1 cellular context compared by ENCODE assay signal in the genomic region with DNA sequence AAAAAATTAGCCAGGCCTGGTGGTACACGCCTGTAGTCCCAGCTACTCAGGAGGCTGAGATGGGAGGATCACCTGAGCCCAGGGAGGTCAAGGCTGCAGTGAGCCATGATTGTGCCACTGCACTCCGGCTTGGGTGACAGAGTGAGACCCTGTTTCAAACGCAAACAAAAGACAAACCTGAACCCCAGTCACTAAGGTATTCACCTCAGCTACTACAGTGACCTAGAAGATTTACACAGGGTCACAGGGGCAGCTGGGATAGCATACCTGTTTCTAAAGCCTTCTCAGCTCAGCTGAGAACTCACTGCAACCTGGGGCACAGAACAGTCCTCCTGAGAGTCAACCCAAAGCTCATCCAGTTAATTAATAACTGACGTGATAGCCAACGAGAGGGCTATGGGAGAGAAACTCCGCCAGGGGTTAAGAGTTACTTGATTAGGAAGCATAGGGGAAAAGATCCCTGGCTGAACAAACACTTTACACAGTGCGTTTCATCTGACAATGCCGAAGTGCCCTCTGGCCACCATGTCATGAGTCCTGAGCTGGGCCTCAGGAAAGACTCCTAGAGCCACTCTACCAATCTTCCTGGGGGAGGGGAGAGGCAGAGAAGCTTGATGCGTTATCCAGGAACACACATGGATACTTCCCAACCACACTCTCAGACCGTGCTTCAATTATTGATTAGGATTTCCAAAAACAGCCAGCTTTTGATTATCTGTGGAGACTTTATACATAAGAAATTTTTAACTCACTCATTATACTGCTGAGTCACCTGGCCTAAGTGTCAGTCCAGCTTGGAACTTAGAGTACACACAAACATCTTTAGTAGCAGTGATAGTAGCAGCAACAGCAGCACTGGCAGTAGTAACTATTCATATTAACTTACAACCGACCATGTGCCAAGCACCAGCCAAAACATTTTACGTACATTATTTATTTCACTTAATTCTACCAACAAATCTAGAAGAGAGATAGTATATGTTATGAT.
TF ChIP-seq lines count a peak whose summit lies in the region.

No MANE protein-coding gene starts in this region.

TF ChIP-seq in HepG2, 621 proteins besides CTCF, POLR2A, EP300 and RAD21 (continued from another document and continues in another):
- TF ChIP-seq, protein P1, sequence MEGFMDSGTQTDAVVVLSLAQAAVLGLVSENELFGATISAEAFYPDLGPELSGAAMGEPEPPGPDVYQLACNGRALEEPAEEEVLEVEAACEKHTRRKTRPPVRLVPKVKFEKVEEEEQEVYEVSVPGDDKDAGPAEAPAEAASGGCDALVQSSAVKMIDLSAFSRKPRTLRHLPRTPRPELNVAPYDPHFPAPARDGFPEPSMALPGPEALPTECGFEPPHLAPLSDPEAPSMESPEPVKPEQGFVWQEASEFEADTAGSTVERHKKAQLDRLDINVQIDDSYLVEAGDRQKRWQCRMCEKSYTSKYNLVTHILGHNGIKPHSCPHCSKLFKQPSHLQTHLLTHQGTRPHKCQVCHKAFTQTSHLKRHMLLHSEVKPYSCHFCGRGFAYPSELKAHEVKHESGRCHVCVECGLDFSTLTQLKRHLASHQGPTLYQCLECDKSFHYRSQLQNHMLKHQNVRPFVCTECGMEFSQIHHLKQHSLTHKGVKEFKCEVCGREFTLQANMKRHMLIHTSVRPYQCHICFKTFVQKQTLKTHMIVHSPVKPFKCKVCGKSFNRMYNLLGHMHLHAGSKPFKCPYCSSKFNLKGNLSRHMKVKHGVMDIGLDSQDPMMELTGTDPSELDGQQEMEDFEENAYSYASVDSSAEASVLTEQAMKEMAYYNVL (CRISPR knock-in tag; IDR thresholded peaks at IDR 0.05; ENCODE audit: borderline replicate concordance), result 0 out of 2 replicates have a peak, but pooled peaks have one; percentile 21
- TF ChIP-seq CHD2 (IDR thresholded peaks at IDR 0.05; ENCODE audit: low read depth, low read length), result no peak
- TF ChIP-seq HCFC1 (IDR thresholded peaks at IDR 0.05; ENCODE audit: low read depth, low read length), result no peak
- TF ChIP-seq, protein P2, sequence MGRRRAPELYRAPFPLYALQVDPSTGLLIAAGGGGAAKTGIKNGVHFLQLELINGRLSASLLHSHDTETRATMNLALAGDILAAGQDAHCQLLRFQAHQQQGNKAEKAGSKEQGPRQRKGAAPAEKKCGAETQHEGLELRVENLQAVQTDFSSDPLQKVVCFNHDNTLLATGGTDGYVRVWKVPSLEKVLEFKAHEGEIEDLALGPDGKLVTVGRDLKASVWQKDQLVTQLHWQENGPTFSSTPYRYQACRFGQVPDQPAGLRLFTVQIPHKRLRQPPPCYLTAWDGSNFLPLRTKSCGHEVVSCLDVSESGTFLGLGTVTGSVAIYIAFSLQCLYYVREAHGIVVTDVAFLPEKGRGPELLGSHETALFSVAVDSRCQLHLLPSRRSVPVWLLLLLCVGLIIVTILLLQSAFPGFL (CRISPR knock-in tag; IDR thresholded peaks at IDR 0.05), result no peak
- no peak for TF ChIP-seq BHLHE40 (IDR thresholded peaks at IDR 0.05; ENCODE audit: low read length)
- TF ChIP-seq, protein P3, sequence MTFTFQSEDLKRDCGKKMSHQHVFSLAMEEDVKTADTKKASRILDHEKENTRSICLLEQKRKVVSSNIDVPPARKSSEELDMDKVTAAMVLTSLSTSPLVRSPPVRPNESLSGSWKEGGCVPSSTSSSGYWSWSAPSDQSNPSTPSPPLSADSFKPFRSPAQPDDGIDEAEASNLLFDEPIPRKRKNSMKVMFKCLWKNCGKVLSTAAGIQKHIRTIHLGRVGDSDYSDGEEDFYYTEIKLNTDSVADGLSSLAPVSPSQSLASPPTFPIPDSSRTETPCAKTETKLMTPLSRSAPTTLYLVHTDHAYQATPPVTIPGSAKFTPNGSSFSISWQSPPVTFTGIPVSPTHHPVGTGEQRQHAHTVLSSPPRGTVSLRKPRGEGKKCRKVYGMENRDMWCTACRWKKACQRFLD (CRISPR knock-in tag; IDR thresholded peaks at IDR 0.05; ENCODE audit: borderline replicate concordance), result no peak
- TF ChIP-seq ZNF143 (CRISPR knock-in tag; IDR thresholded peaks at IDR 0.05), result peak; percentile 67
- peak; percentile 80 for TF ChIP-seq ESRRA (CRISPR knock-in tag; IDR thresholded peaks at IDR 0.05; ENCODE audit: low read depth)
- TF ChIP-seq ZNF383 (CRISPR knock-in tag; IDR thresholded peaks at IDR 0.05; ENCODE audit: borderline replicate concordance), result no peak
- TF ChIP-seq CBX5 (CRISPR knock-in tag; IDR thresholded peaks at IDR 0.05; ENCODE audit: borderline replicate concordance), result peak; percentile 46; the same call in 1 of the 2 replicates
- TF ChIP-seq POLR2G (IDR thresholded peaks at IDR 0.05; ENCODE audit: low read depth, low read length), result peak; percentile 57
- TF ChIP-seq ZNF850 (CRISPR knock-in tag; conservative IDR thresholded peaks at IDR 0.05), result no peak
- TF ChIP-seq RBAK (CRISPR knock-in tag; IDR thresholded peaks at IDR 0.05), result no peak
- peak; percentile 16 for TF ChIP-seq MIER2 (CRISPR knock-in tag; IDR thresholded peaks at IDR 0.05)
- peak; percentile 77 for TF ChIP-seq HDAC1 (CRISPR knock-in tag; IDR thresholded peaks at IDR 0.05)
- TF ChIP-seq, protein P4, sequence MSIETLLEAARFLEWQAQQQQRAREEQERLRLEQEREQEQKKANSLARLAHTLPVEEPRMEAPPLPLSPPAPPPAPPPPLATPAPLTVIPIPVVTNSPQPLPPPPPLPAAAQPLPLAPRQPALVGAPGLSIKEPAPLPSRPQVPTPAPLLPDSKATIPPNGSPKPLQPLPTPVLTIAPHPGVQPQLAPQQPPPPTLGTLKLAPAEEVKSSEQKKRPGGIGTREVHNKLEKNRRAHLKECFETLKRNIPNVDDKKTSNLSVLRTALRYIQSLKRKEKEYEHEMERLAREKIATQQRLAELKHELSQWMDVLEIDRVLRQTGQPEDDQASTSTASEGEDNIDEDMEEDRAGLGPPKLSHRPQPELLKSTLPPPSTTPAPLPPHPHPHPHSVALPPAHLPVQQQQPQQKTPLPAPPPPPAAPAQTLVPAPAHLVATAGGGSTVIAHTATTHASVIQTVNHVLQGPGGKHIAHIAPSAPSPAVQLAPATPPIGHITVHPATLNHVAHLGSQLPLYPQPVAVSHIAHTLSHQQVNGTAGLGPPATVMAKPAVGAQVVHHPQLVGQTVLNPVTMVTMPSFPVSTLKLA (IDR thresholded peaks at IDR 0.05), result no peak
- TF ChIP-seq SMARCC2 (IDR thresholded peaks at IDR 0.05), result no peak
- no peak for TF ChIP-seq ZNF253 (CRISPR knock-in tag; IDR thresholded peaks at IDR 0.05; ENCODE audit: borderline replicate concordance)
- TF ChIP-seq ZFY (CRISPR knock-in tag; IDR thresholded peaks at IDR 0.05), result peak; percentile 53; the same call in 1 of the 2 replicates
- no peak for TF ChIP-seq ZFP37 (CRISPR knock-in tag; IDR thresholded peaks at IDR 0.05; ENCODE audit: borderline replicate concordance)
- TF ChIP-seq, protein P5, sequence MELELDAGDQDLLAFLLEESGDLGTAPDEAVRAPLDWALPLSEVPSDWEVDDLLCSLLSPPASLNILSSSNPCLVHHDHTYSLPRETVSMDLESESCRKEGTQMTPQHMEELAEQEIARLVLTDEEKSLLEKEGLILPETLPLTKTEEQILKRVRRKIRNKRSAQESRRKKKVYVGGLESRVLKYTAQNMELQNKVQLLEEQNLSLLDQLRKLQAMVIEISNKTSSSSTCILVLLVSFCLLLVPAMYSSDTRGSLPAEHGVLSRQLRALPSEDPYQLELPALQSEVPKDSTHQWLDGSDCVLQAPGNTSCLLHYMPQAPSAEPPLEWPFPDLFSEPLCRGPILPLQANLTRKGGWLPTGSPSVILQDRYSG (CRISPR knock-in tag; IDR thresholded peaks at IDR 0.05), result no peak
- peak; percentile 87 for TF ChIP-seq HDAC2 (CRISPR knock-in tag; IDR thresholded peaks at IDR 0.05)
- TF ChIP-seq RFX3 (CRISPR knock-in tag; IDR thresholded peaks at IDR 0.05), result no peak
- TF ChIP-seq, protein P6, sequence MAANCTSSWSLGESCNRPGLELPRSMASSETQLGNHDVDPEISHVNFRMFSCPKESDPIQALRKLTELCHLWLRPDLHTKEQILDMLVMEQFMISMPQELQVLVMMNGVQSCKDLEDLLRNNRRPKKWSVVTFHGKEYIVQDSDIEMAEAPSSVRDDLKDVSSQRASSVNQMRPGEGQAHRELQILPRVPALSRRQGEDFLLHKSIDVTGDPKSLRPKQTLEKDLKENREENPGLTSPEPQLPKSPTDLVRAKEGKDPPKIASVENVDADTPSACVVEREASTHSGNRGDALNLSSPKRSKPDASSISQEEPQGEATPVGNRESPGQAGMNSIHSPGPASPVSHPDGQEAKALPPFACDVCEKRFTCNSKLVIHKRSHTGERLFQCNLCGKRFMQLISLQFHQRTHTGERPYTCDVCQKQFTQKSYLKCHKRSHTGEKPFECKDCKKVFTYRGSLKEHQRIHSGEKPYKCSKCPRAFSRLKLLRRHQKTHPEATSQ (CRISPR knock-in tag; IDR thresholded peaks at IDR 0.05; ENCODE audit: borderline replicate concordance), result peak; percentile 83
- TF ChIP-seq FOXP1 (IDR thresholded peaks at IDR 0.05), result no peak
- TF ChIP-seq FOXP1 (CRISPR knock-in tag; IDR thresholded peaks at IDR 0.05), result peak; percentile 66
- TF ChIP-seq DPF2 (CRISPR knock-in tag; IDR thresholded peaks at IDR 0.05; ENCODE audit: borderline replicate concordance, low read depth), result peak; percentile 12; the same call in 1 of the 2 replicates
- TF ChIP-seq RXRB (CRISPR knock-in tag; IDR thresholded peaks at IDR 0.05; ENCODE audit: borderline replicate concordance), result peak; percentile 86
- TF ChIP-seq SOX5 (CRISPR knock-in tag; IDR thresholded peaks at IDR 0.05; ENCODE audit: borderline replicate concordance), result peak; percentile 65
- TF ChIP-seq ZSCAN9 (CRISPR knock-in tag; IDR thresholded peaks at IDR 0.05; ENCODE audit: borderline replicate concordance), result peak; percentile 42; the same call in 1 of the 2 replicates
- TF ChIP-seq HES4 (CRISPR knock-in tag; IDR thresholded peaks at IDR 0.05; ENCODE audit: borderline replicate concordance), result no peak
- TF ChIP-seq ZNF543 (CRISPR knock-in tag; IDR thresholded peaks at IDR 0.05), result 0 out of 2 replicates have a peak, but pooled peaks have one; percentile 29
- TF ChIP-seq TCF12 (IDR thresholded peaks at IDR 0.05), result no peak
- TF ChIP-seq TCF12 (CRISPR knock-in tag; IDR thresholded peaks at IDR 0.05), result no peak
- TF ChIP-seq SALL1 (CRISPR knock-in tag; IDR thresholded peaks at IDR 0.05), result peak; percentile 88
- TF ChIP-seq MED1 (CRISPR knock-in tag; IDR thresholded peaks at IDR 0.05), result peak; percentile 93
- TF ChIP-seq ATF1 (CRISPR knock-in tag; IDR thresholded peaks at IDR 0.05), result no peak
- TF ChIP-seq WIZ (CRISPR knock-in tag; IDR thresholded peaks at IDR 0.05), result no peak
- no peak for TF ChIP-seq ZNF430 (CRISPR knock-in tag; IDR thresholded peaks at IDR 0.05)
- TF ChIP-seq, protein P7, sequence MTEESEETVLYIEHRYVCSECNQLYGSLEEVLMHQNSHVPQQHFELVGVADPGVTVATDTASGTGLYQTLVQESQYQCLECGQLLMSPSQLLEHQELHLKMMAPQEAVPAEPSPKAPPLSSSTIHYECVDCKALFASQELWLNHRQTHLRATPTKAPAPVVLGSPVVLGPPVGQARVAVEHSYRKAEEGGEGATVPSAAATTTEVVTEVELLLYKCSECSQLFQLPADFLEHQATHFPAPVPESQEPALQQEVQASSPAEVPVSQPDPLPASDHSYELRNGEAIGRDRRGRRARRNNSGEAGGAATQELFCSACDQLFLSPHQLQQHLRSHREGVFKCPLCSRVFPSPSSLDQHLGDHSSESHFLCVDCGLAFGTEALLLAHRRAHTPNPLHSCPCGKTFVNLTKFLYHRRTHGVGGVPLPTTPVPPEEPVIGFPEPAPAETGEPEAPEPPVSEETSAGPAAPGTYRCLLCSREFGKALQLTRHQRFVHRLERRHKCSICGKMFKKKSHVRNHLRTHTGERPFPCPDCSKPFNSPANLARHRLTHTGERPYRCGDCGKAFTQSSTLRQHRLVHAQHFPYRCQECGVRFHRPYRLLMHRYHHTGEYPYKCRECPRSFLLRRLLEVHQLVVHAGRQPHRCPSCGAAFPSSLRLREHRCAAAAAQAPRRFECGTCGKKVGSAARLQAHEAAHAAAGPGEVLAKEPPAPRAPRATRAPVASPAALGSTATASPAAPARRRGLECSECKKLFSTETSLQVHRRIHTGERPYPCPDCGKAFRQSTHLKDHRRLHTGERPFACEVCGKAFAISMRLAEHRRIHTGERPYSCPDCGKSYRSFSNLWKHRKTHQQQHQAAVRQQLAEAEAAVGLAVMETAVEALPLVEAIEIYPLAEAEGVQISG (CRISPR knock-in tag; IDR thresholded peaks at IDR 0.05), result peak; percentile 60; the same call in 1 of the 2 replicates
- TF ChIP-seq, protein P8, sequence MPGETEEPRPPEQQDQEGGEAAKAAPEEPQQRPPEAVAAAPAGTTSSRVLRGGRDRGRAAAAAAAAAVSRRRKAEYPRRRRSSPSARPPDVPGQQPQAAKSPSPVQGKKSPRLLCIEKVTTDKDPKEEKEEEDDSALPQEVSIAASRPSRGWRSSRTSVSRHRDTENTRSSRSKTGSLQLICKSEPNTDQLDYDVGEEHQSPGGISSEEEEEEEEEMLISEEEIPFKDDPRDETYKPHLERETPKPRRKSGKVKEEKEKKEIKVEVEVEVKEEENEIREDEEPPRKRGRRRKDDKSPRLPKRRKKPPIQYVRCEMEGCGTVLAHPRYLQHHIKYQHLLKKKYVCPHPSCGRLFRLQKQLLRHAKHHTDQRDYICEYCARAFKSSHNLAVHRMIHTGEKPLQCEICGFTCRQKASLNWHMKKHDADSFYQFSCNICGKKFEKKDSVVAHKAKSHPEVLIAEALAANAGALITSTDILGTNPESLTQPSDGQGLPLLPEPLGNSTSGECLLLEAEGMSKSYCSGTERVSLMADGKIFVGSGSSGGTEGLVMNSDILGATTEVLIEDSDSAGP (CRISPR knock-in tag; IDR thresholded peaks at IDR 0.05; ENCODE audit: borderline replicate concordance), result peak; percentile 21; the same call in 1 of the 2 replicates
- TF ChIP-seq, protein P9, sequence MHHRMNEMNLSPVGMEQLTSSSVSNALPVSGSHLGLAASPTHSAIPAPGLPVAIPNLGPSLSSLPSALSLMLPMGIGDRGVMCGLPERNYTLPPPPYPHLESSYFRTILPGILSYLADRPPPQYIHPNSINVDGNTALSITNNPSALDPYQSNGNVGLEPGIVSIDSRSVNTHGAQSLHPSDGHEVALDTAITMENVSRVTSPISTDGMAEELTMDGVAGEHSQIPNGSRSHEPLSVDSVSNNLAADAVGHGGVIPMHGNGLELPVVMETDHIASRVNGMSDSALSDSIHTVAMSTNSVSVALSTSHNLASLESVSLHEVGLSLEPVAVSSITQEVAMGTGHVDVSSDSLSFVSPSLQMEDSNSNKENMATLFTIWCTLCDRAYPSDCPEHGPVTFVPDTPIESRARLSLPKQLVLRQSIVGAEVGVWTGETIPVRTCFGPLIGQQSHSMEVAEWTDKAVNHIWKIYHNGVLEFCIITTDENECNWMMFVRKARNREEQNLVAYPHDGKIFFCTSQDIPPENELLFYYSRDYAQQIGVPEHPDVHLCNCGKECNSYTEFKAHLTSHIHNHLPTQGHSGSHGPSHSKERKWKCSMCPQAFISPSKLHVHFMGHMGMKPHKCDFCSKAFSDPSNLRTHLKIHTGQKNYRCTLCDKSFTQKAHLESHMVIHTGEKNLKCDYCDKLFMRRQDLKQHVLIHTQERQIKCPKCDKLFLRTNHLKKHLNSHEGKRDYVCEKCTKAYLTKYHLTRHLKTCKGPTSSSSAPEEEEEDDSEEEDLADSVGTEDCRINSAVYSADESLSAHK (CRISPR knock-in tag; IDR thresholded peaks at IDR 0.05; ENCODE audit: borderline replicate concordance), result no peak
- TF ChIP-seq ZNF552 (CRISPR knock-in tag; IDR thresholded peaks at IDR 0.05; ENCODE audit: borderline replicate concordance), result no peak; the same call in 1 of the 2 replicates
- peak; percentile 41; the same call in 1 of the 2 replicates for TF ChIP-seq MIER3 (CRISPR knock-in tag; IDR thresholded peaks at IDR 0.05; ENCODE audit: borderline replicate concordance)
- TF ChIP-seq SMYD3 (CRISPR knock-in tag; IDR thresholded peaks at IDR 0.05), result peak; percentile 78
